ENCODE assay signal across 8 cellular contexts in genomic region chr19:46785980-46786235, GRCh38. TPM values are rescaled to one million over a fixed set of nuclear protein-coding genes. Genes with fewer than 3 reads are reported as not detected.
DNase-seq lines count a peak whose midpoint lies in the region; ATAC-seq and TF ChIP-seq lines count a peak whose summit lies in the region.

No MANE protein-coding gene starts in this region.

- no peak overlapping the region for H2BK120ac ChIP-seq in mesendoderm (ENCODE audit: low read depth, low read length)

- H3K4ac ChIP-seq in mesendoderm (ENCODE audit: low read depth, low read length), result peak overlapping the region; percentile 89

- TF ChIP-seq CTCF in left ventricle myocardium inferior (IDR thresholded peaks at IDR 0.05; ENCODE audit: borderline replicate concordance), result no peak
- no peak for TF ChIP-seq CTCF in body of pancreas (IDR thresholded peaks at IDR 0.05)
- no peak for TF ChIP-seq CTCF in vagina (IDR thresholded peaks at IDR 0.05)

- H3K36me3 ChIP-seq in left ventricle myocardium inferior (peaks cover 9% of the 10 kb centered on the region), body of pancreas (replicated peaks in 1 of 2; ENCODE audit: insufficient read depth in 1 of 2, low read depth in 2 of 2) (no peaks in the 10 kb centered on the region), mesendoderm (ENCODE audit: control insufficient read depth, insufficient read depth, low read length) (peaks cover 6% of the 10 kb centered on the region), vagina (peaks cover 0 to 30% of the 10 kb centered on the region in 2 donors)

- no peaks in the 10 kb centered on the region for H3K9me3 ChIP-seq in left ventricle myocardium inferior (replicated peaks)
- H3K9me3 ChIP-seq in body of pancreas, result no peaks in the 10 kb centered on the region
- H3K9me3 ChIP-seq in vagina, result no peaks in the 10 kb centered on the region

- H3K27me3 ChIP-seq in left ventricle myocardium inferior (ENCODE audit: low read depth) (peaks cover 6% of the 10 kb centered on the region), body of pancreas (no peaks in the 10 kb centered on the region), mesendoderm (ENCODE audit: insufficient read depth, low read length, poor library complexity) (no peaks in the 10 kb centered on the region), vagina (no peaks in the 10 kb centered on the region)

- H3K4me2 ChIP-seq in mesendoderm (ENCODE audit: low read length), result peak overlapping the region; percentile 82

- no peak overlapping the region for H4K8ac ChIP-seq in mesendoderm (ENCODE audit: low read depth, low read length)

- no peak for ATAC-seq in Right ventricle myocardium superior (ENCODE audit: poor library complexity)
- no peak for ATAC-seq in body of pancreas
- no peak for ATAC-seq in HG02870 (IDR thresholded peaks at IDR 0.05; ENCODE audit: unreplicated experiment)

- peak overlapping the region; percentile 64 for H2AK5ac ChIP-seq in mesendoderm (ENCODE audit: low read length)

- peak overlapping the region; percentile 97 for H3K56ac ChIP-seq in mesendoderm (ENCODE audit: low read length)

- H2BK15ac ChIP-seq in mesendoderm (replicated peaks; ENCODE audit: low read depth), result no peak overlapping the region

- H3K9ac ChIP-seq in mesendoderm (ENCODE audit: low read length), result peak overlapping the region; percentile 99

- peak overlapping the region; percentile 29 for H3K23ac ChIP-seq in mesendoderm (ENCODE audit: low read length)

- H4K5ac ChIP-seq in mesendoderm (ENCODE audit: low read length), result no peak overlapping the region

- H3K4me3 ChIP-seq in left ventricle myocardium inferior (peak overlapping the region; percentile 70), body of pancreas (no peak overlapping the region), mesendoderm (ENCODE audit: low read length) (peak overlapping the region; percentile 99), vagina (peak overlapping the region; percentile 86 to 97)

- DNase-seq in left ventricle myocardium inferior, result no peak
- DNase-seq in Right ventricle myocardium superior, result no peak
- no peak for DNase-seq in body of pancreas
- no peak for DNase-seq in mesendoderm
- DNase-seq in vagina (ENCODE audit: extremely low spot score in 2 of 2), result no peak
- no peak for DNase-seq in NCI-H2081 (lab: John Stamatoyannopoulos, UW)
- no peak for DNase-seq in caudate nucleus (lab: John Stamatoyannopoulos, UW)

- peaks cover 14% of the 10 kb centered on the region for H3K79me1 ChIP-seq in mesendoderm (ENCODE audit: low read length)

- WGBS in body of pancreas, 2 donors, result 42 to 43% methylated on average over 4 of the region's 4 CpGs
- no CpG with 5 or more reads among the region's 4 CpGs for WGBS in mesendoderm (ENCODE audit: extremely low coverage, insufficient coverage, low lambda C conversion rate)

- peaks cover 52% of the 10 kb centered on the region for H3K4me1 ChIP-seq in left ventricle myocardium inferior
- H3K4me1 ChIP-seq in body of pancreas, result peaks cover 50% of the 10 kb centered on the region
- H3K4me1 ChIP-seq in mesendoderm (ENCODE audit: control insufficient read depth, low read depth, low read length), result peaks cover 3% of the 10 kb centered on the region
- H3K4me1 ChIP-seq in vagina, result peaks cover 57% of the 10 kb centered on the region

- H2BK5ac ChIP-seq in mesendoderm (ENCODE audit: low read length), result peak overlapping the region; percentile 14

- H3K27ac ChIP-seq in left ventricle myocardium inferior (replicated peaks) (peak overlapping the region; percentile 87), body of pancreas (peak overlapping the region; percentile 70 to 90 (median 80)), mesendoderm (ENCODE audit: low read depth, low read length) (peak overlapping the region; percentile 86), vagina (peak overlapping the region; percentile 93), caudate nucleus (ENCODE audit: low read depth, low read length) (no peak overlapping the region)

- intact Hi-C loops in left ventricle myocardium inferior (cut with micrococcal nuclease) (no loop called here), Right ventricle myocardium superior (cut with DNase I) (no loop called here), body of pancreas (cut with DNase I) (no loop called here), vagina (cut with DNase I) (no loop called here)

- no peak for TF ChIP-seq POLR2A in body of pancreas (IDR thresholded peaks at IDR 0.05)
- no peak for TF ChIP-seq POLR2A in vagina (IDR thresholded peaks at IDR 0.05)

- H3K79me2 ChIP-seq in mesendoderm (ENCODE audit: control insufficient read depth, insufficient read depth, low read length), result peaks cover 60% of the 10 kb centered on the region

- no peak overlapping the region for H3K18ac ChIP-seq in mesendoderm (ENCODE audit: low read length)

RNA-seq across cellular contexts. Expression of gene SLC1A5, which starts 2.5 kb away (rescaled TPM):
- total RNA-seq in left ventricle myocardium inferior, result 5.9 TPM
- total RNA-seq in Right ventricle myocardium superior, result 7.0 TPM
- 10 to 100 TPM; 31.4 to 39.2 TPM for total RNA-seq in body of pancreas
- polyA plus RNA-seq in mesendoderm (2013, experiment 1 of 2), result 198 TPM
- 198 TPM for polyA plus RNA-seq in mesendoderm (2013, experiment 2 of 2)
- total RNA-seq in vagina, result 147 TPM

RNA-seq across cellular contexts. Expression of gene STRN4, which starts 39.7 kb away (rescaled TPM):
- 52.7 TPM for total RNA-seq in left ventricle myocardium inferior
- total RNA-seq in Right ventricle myocardium superior, result 38.4 TPM
- 10 to 100 TPM; 51.4 to 55.5 TPM for total RNA-seq in body of pancreas
- polyA plus RNA-seq in mesendoderm (2013, experiment 1 of 2), result 77.7 TPM
- 76.0 TPM for polyA plus RNA-seq in mesendoderm (2013, experiment 2 of 2)
- 85.0 TPM for total RNA-seq in vagina

RNA-seq across cellular contexts. Expression of gene FKRP, which starts 40.1 kb away (rescaled TPM):
- 15.6 TPM for total RNA-seq in left ventricle myocardium inferior
- 13.9 TPM for total RNA-seq in Right ventricle myocardium superior
- 10 to 100 TPM in 1 of 2 donors, 1 to 10 TPM in 1; 8.8 to 13.2 TPM for total RNA-seq in body of pancreas
- polyA plus RNA-seq in mesendoderm (2013, experiment 1 of 2), result 27.1 TPM
- 26.5 TPM for polyA plus RNA-seq in mesendoderm (2013, experiment 2 of 2)
- 14.7 TPM for total RNA-seq in vagina

Comparison
In these comparisons a context has a peak if more than half of its experiments do, and no peak if none do; other contexts are left out.
1. H3K4me3 ChIP-seq: peak in left ventricle myocardium inferior (single experiment), mesendoderm (single experiment) and vagina (2 of 2); none in body of pancreas (0 of 2).